ENCODE assay signal across 9 cellular contexts in genomic region chr2:233075141-233075965, GRCh38. TPM values are rescaled to one million over a fixed set of nuclear protein-coding genes. Genes with fewer than 3 reads are reported as not detected.
DNase-seq lines count a peak whose midpoint lies in the region; ATAC-seq lines count a peak whose summit lies in the region.
"Had no signal": no experiment of that assay in that cellular context is flagged by ENCODE, and none has a peak within 500 bp of the region (broad histone marks: within the 10 kb centered on the region; RNA-seq: fewer than 3 reads in every experiment).

No MANE protein-coding gene starts in this region.

- H3K4me1 Mint-ChIP-seq in T-helper 17 cell, result peaks cover 35% of the 10 kb centered on the region

- no peak overlapping the region for H3K4me3 ChIP-seq in neuronal stem cell (ENCODE audit: low read length in 2 of 2)

- H3K4me3 Mint-ChIP-seq in T-helper 17 cell, result no peak overlapping the region

- no peak overlapping the region for H2BK12ac ChIP-seq in neuronal stem cell (ENCODE audit: low read length)

- no peak overlapping the region for H3K9ac ChIP-seq in neuronal stem cell (ENCODE audit: low read depth, low read length, poor library complexity)

- no peaks in the 10 kb centered on the region for H3K9me3 ChIP-seq in T-helper 17 cell (ENCODE audit: control insufficient read depth, low read length, poor library complexity, severe bottlenecking)
- H3K9me3 ChIP-seq in neuronal stem cell (replicated peaks in 1 of 2; ENCODE audit: control insufficient read depth in 2 of 2, insufficient read depth in 1 of 2, low read depth in 1 of 2, low read length in 2 of 2), result peaks cover 3 to 4% of the 10 kb centered on the region in 2 donors

- DNase-seq in T-helper 17 cell (no peak), neuronal stem cell (ENCODE audit: low spot score) (no peak), ACHN (no peak)
- DNase-seq in activated CD4-positive, alpha-beta T cell treated with anti-CD3 and anti-CD28 coated beads for 1 hour, result no peak
- DNase-seq in effector CD8-positive, alpha-beta T cell (lab: John Stamatoyannopoulos, UW), result no peak
- DNase-seq: left cardiac atrium had no signal

- H3K27ac Mint-ChIP-seq in T-helper 17 cell, result no peak overlapping the region

- no peak overlapping the region for H2BK120ac ChIP-seq in neuronal stem cell (ENCODE audit: low read depth, low read length)

- H2BK15ac ChIP-seq in neuronal stem cell (ENCODE audit: low read length), result no peak overlapping the region

- no peak overlapping the region for H3K14ac ChIP-seq in neuronal stem cell (ENCODE audit: low read length)

- H3K4me2 ChIP-seq in neuronal stem cell (ENCODE audit: insufficient read depth, low read length, poor library complexity, severe bottlenecking), result no peak overlapping the region

- no peak overlapping the region for H4K8ac ChIP-seq in neuronal stem cell (ENCODE audit: low read depth, low read length)

- H3K4ac ChIP-seq in neuronal stem cell (ENCODE audit: low read length), result no peak overlapping the region

- in situ Hi-C loops in ACHN (cut with HindIII; ENCODE audit: low pct_ligation_motif_present, low pct_unique_long_range_greater_than_20kb, low sequenced_read_pairs), result no loop called here

- peaks cover 2% of the 10 kb centered on the region for H3K79me1 ChIP-seq in neuronal stem cell (ENCODE audit: low read depth, low read length)

- no peak overlapping the region for H2AK5ac ChIP-seq in neuronal stem cell (ENCODE audit: low read depth, low read length)

- H3K18ac ChIP-seq in neuronal stem cell (ENCODE audit: low read length), result no peak overlapping the region

- H3K36me3 Mint-ChIP-seq in T-helper 17 cell (ENCODE audit: low read depth), result peaks cover 11% of the 10 kb centered on the region

- ATAC-seq in GM19035 (IDR thresholded peaks at IDR 0.05; ENCODE audit: unreplicated experiment) (peak; percentile 25), HG02840 (IDR thresholded peaks at IDR 0.05; ENCODE audit: low FRiP score, unreplicated experiment) (peak; percentile 18), T-helper 17 cell (peak; percentile 56), HG03097 (IDR thresholded peaks at IDR 0.05; ENCODE audit: low FRiP score, unreplicated experiment) (no peak)

- H4K91ac ChIP-seq in neuronal stem cell (ENCODE audit: low read depth, low read length, poor library complexity), result no peak overlapping the region

- H3K36me3 ChIP-seq in neuronal stem cell (replicated peaks in 1 of 2; ENCODE audit: control insufficient read depth in 2 of 2, insufficient read depth in 2 of 2, low read length in 2 of 2), result no peaks in the 10 kb centered on the region

- no peak overlapping the region for H2BK5ac ChIP-seq in neuronal stem cell (ENCODE audit: low read length)

- no peaks in the 10 kb centered on the region for H3K27me3 Mint-ChIP-seq in T-helper 17 cell

- H3K4me1 ChIP-seq in neuronal stem cell (ENCODE audit: control insufficient read depth in 2 of 2, insufficient read depth in 1 of 2, low read depth in 1 of 2, low read length in 2 of 2), result peaks cover 0 to 12% of the 10 kb centered on the region in 2 donors

- WGBS in neuronal stem cell (ENCODE audit: extremely low coverage in 2 of 2, insufficient read length in 2 of 2, insufficient replicate concordance in 1 of 2), 2 donors, result no CpG with 5 or more reads among the region's 6 CpGs

- H3K27me3 ChIP-seq in neuronal stem cell (ENCODE audit: control insufficient read depth in 3 of 3, insufficient read depth in 3 of 3, low read depth in 1 of 3, low read length in 3 of 3), result peaks cover 0 to 2% (median 0%) of the 10 kb centered on the region in 3 experiments

- no peak overlapping the region for H3K27ac ChIP-seq in neuronal stem cell (replicated peaks; ENCODE audit: low read length)

- H3K23ac ChIP-seq in neuronal stem cell (ENCODE audit: low read depth, low read length, poor library complexity), result no peak overlapping the region

- H2AFZ ChIP-seq in neuronal stem cell (ENCODE audit: low read length), result peak overlapping the region; percentile 40

RNA-seq across cellular contexts. Expression of gene INPP5D, which starts 15.2 kb away (rescaled TPM):
- 100 to 1,000 TPM; 163 to 184 TPM for total RNA-seq in T-helper 17 cell
- 4.5 TPM for polyA plus RNA-seq in neuronal stem cell (2013, experiment 1 of 2)
- 4.4 TPM for polyA plus RNA-seq in neuronal stem cell (2013, experiment 2 of 2)

RNA-seq across cellular contexts. Expression of gene NEU2, which starts 42.9 kb away (rescaled TPM):
- not detected for total RNA-seq in T-helper 17 cell
- polyA plus RNA-seq in neuronal stem cell (2013, experiment 1 of 2), result not detected
- not detected for polyA plus RNA-seq in neuronal stem cell (2013, experiment 2 of 2)
- total RNA-seq: left cardiac atrium had no signal
